8 cellular contexts compared by ENCODE assay signal in the genomic region with DNA sequence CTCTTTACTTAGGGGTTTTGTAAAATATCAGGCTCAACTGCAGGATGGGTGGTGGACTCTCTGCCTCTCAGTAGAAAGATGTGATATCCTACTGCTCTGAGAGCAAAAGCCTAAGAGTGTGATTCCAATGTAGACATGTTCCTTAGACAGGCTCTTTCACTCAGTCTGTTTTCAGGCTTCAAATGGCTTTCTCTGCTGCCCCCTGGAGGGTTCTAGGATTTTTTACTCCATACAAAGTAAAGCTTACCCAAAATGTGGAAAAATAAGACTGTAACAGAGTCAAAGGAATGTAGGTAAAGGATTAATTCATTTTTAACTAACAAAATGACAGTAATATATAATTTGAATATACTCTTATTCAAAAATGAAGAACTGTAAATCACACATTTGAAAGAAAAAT. TPM values are rescaled to one million over a fixed set of nuclear protein-coding genes. Genes with fewer than 3 reads are reported as not detected.
A peak's percentile ranks its signal among the peaks of the same experiment; 100 is the strongest.
DNase-seq lines count a peak whose midpoint lies in the region; ATAC-seq and TF ChIP-seq lines count a peak whose summit lies in the region.

No MANE protein-coding gene starts in this region.

- H3K4me3 ChIP-seq in prostate gland = no peak overlapping the region

- H3K27ac ChIP-seq in prostate gland = no peak overlapping the region

- POLR2A ChIA-PET in activated naive CD8-positive, alpha-beta T cell treated with anti-CD3 and anti-CD28 coated beads, Interleukin-2, amount 10 ng/mL, durations not matched to agents 7 days and 5 days (lab: Charles Lee) = no interaction called here

- TF ChIP-seq POLR2A in prostate gland (IDR thresholded peaks at IDR 0.05) = no peak

- no peaks in the 10 kb centered on the region for H3K27me3 Mint-ChIP-seq in activated naive CD8-positive, alpha-beta T cell treated with anti-CD3 and anti-CD28 coated beads, Interleukin-2, amount 10 ng/mL, durations not matched to agents 7 days and 5 days

- H3K27ac Mint-ChIP-seq in activated naive CD8-positive, alpha-beta T cell treated with anti-CD3 and anti-CD28 coated beads, Interleukin-2, amount 10 ng/mL, durations not matched to agents 7 days and 5 days = no peak overlapping the region

- no peaks in the 10 kb centered on the region for H3K4me1 ChIP-seq in prostate gland (replicated peaks)

- peak; percentile 67 for TF ChIP-seq CTCF in GM12873 (IDR thresholded peaks at IDR 0.05; ENCODE audit: insufficient read depth, low read depth, low read length, missing control alignments)
- TF ChIP-seq CTCF in prostate gland (IDR thresholded peaks at IDR 0.05) = peak in 3 of 4 experiments; percentile 37 to 50 (median 44)

- H3K9me3 ChIP-seq in prostate gland = no peaks in the 10 kb centered on the region

- H3K27me3 ChIP-seq in prostate gland (replicated peaks; ENCODE audit: insufficient read depth) = no peaks in the 10 kb centered on the region

- no peaks in the 10 kb centered on the region for H3K36me3 ChIP-seq in prostate gland

- no peaks in the 10 kb centered on the region for H3K4me1 Mint-ChIP-seq in activated naive CD8-positive, alpha-beta T cell treated with anti-CD3 and anti-CD28 coated beads, Interleukin-2, amount 10 ng/mL, durations not matched to agents 7 days and 5 days

- H3K36me3 Mint-ChIP-seq in activated naive CD8-positive, alpha-beta T cell treated with anti-CD3 and anti-CD28 coated beads, Interleukin-2, amount 10 ng/mL, durations not matched to agents 7 days and 5 days = peaks cover 4% of the 10 kb centered on the region

- peak; percentile 71 for ATAC-seq in HG03064 (IDR thresholded peaks at IDR 0.05; ENCODE audit: low read depth, unreplicated experiment)
- ATAC-seq in activated naive CD8-positive, alpha-beta T cell treated with anti-CD3 and anti-CD28 coated beads, Interleukin-2, amount 10 ng/mL, durations not matched to agents 7 days and 5 days (ENCODE audit: low read depth) = peak; percentile 50
- ATAC-seq in HG03095 (IDR thresholded peaks at IDR 0.05; ENCODE audit: unreplicated experiment) = no peak

- H3K4me3 Mint-ChIP-seq in activated naive CD8-positive, alpha-beta T cell treated with anti-CD3 and anti-CD28 coated beads, Interleukin-2, amount 10 ng/mL, durations not matched to agents 7 days and 5 days = no peak overlapping the region

- intact Hi-C loops in head of caudate nucleus (cut with DNase I) (no loop called here), prostate gland (cut with DNase I) (loop anchor here (5.0 kb wide), 1 partner anchor 277 kb away; no protein-coding TSS in a partner anchor)

- DNase-seq in AG20443 (ENCODE audit: low spot score) = peak; percentile 79
- peak; percentile 18 for DNase-seq in NCI-H748 treated with DMSO at 0.1 percent for 48 hours (lab: John Stamatoyannopoulos, UW)
- no peak for DNase-seq in activated naive CD8-positive, alpha-beta T cell treated with anti-CD3 and anti-CD28 coated beads, Interleukin-2, amount 10 ng/mL, durations not matched to agents 7 days and 5 days
- peak in 36 of 42 donors; percentile 12 to 87 (median 66) for DNase-seq in head of caudate nucleus
- DNase-seq in prostate gland (ENCODE audit: low spot score) = peak; percentile 26

- H3K9me3 Mint-ChIP-seq in activated naive CD8-positive, alpha-beta T cell treated with anti-CD3 and anti-CD28 coated beads, Interleukin-2, amount 10 ng/mL, durations not matched to agents 7 days and 5 days = no peaks in the 10 kb centered on the region

RNA-seq across cellular contexts. Expression of a gene that starts 32.1 kb away (rescaled TPM):
- 10 to 100 TPM; 43.2 to 43.9 TPM for total RNA-seq in activated naive CD8-positive, alpha-beta T cell treated with anti-CD3 and anti-CD28 coated beads, Interleukin-2, amount 10 ng/mL, durations not matched to agents 7 days and 5 days
- 1 to 10 TPM; 2.9 to 8.9 TPM for total RNA-seq in prostate gland

RNA-seq across cellular contexts. Expression of a gene that starts 32.4 kb away (rescaled TPM):
- total RNA-seq in activated naive CD8-positive, alpha-beta T cell treated with anti-CD3 and anti-CD28 coated beads, Interleukin-2, amount 10 ng/mL, durations not matched to agents 7 days and 5 days = 10 to 100 TPM; 49.7 to 55.9 TPM
- total RNA-seq in prostate gland = 10 to 100 TPM; 26.6 to 35.4 TPM

Comparison
In these comparisons a context has a peak if more than half of its experiments do, and no peak if none do; other contexts are left out.
1. RNA of a gene that starts 32.1 kb away (total RNA-seq): 43.2 to 43.9 TPM in activated naive CD8-positive, alpha-beta T cell treated with anti-CD3 and anti-CD28 coated beads, Interleukin-2, amount 10 ng/mL, durations not matched to agents 7 days and 5 days; 2.9 to 8.9 TPM in prostate gland; every median in the first group is over 4 times any median in the second.